ENCODE assay signal across 37 cellular contexts in the genomic region with DNA sequence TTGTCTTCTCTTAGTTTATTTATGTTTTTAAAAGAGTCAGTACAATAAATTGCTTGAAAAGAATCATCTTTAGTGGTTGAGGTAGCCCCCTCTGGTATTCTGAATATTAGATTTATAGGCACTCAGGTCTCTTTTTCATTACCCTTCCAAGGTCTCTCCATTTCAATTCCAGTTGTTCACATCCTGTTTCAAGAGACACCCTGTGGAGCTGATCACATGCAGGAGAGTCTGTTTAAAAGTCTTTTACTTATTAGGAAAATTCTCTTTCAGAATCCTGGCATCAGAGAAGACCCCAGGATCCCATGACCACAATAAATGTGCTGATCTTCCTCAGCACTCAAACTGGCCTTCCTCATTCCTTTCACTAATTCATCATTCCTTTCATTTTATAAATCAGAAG.
"Had no signal": no experiment of that assay in that cellular context is flagged by ENCODE, and none has a peak within 500 bp of the region (broad histone marks: within the 10 kb centered on the region; RNA-seq: fewer than 3 reads in every experiment).

No MANE protein-coding gene starts in this region.

- H3K4me1 Mint-ChIP-seq: activated CD4-positive, alpha-beta memory T cell treated with anti-CD3 and anti-CD28 coated beads, Interleukin-2, amount 10 ng/mL, durations not matched to agents 7 days and 5 days; activated CD8-positive, alpha-beta memory T cell treated with anti-CD3 and anti-CD28 coated beads, Interleukin-2, amount 10 ng/mL, durations not matched to agents 7 days and 5 days; activated naive CD4-positive, alpha-beta T cell treated with anti-CD3 and anti-CD28 coated beads, Interleukin-2, amount 50 U/mL, for 24 hours; activated naive CD8-positive, alpha-beta T cell treated with anti-CD3 and anti-CD28 coated beads, Interleukin-2, amount 10 ng/mL, durations not matched to agents 7 days and 5 days; activated T-helper 17 cell treated with anti-CD3 and anti-CD28 coated beads, Interleukin-2, amount 50 U/mL, for 72 hours; brain had no signal

- H3K27me3 Mint-ChIP-seq: activated CD4-positive, alpha-beta memory T cell treated with anti-CD3 and anti-CD28 coated beads, Interleukin-2, amount 10 ng/mL, durations not matched to agents 7 days and 5 days; activated CD8-positive, alpha-beta memory T cell treated with anti-CD3 and anti-CD28 coated beads, Interleukin-2, amount 10 ng/mL, durations not matched to agents 7 days and 5 days; activated naive CD4-positive, alpha-beta T cell treated with anti-CD3 and anti-CD28 coated beads, Interleukin-2, amount 50 U/mL, for 24 hours; activated naive CD8-positive, alpha-beta T cell treated with anti-CD3 and anti-CD28 coated beads, Interleukin-2, amount 10 ng/mL, durations not matched to agents 7 days and 5 days; activated T-helper 17 cell treated with anti-CD3 and anti-CD28 coated beads, Interleukin-2, amount 50 U/mL, for 72 hours; brain had no signal

- H3K36me3 Mint-ChIP-seq: activated CD8-positive, alpha-beta memory T cell treated with anti-CD3 and anti-CD28 coated beads, Interleukin-2, amount 10 ng/mL, durations not matched to agents 7 days and 5 days; activated naive CD4-positive, alpha-beta T cell treated with anti-CD3 and anti-CD28 coated beads, Interleukin-2, amount 50 U/mL, for 24 hours; activated naive CD8-positive, alpha-beta T cell treated with anti-CD3 and anti-CD28 coated beads, Interleukin-2, amount 10 ng/mL, durations not matched to agents 7 days and 5 days had no signal

- H3K4me3 ChIP-seq: ascending aorta, K562, Peyer's patch had no signal

- H3K27ac ChIP-seq: ascending aorta, Peyer's patch, WERI-Rb-1 had no signal

- ATAC-seq: activated CD8-positive, alpha-beta memory T cell treated with anti-CD3 and anti-CD28 coated beads, Interleukin-2, amount 10 ng/mL, durations not matched to agents 7 days and 5 days; activated T-cell treated with anti-CD3 and anti-CD28 coated beads, Interleukin-2, amount 50 U/mL, for 72 hours; activated T-helper 17 cell treated with anti-CD3 and anti-CD28 coated beads, Interleukin-2, amount 50 U/mL, for 72 hours; K562; Right ventricle myocardium inferior had no signal

- H3K27me3 ChIP-seq: ascending aorta, Peyer's patch had no signal

- H3K36me3 ChIP-seq: ascending aorta, Peyer's patch, WERI-Rb-1 had no signal

- H3K9me3 ChIP-seq: ascending aorta, Peyer's patch had no signal

- DNase-seq: activated CD4-positive, alpha-beta memory T cell treated with anti-CD3 and anti-CD28 coated beads, Interleukin-2, amount 10 ng/mL, durations not matched to agents 7 days and 5 days; activated CD4-positive, alpha-beta T cell treated with anti-CD3 and anti-CD28 coated beads for 1 hour; activated CD4-positive, alpha-beta T cell treated with anti-CD3 and anti-CD28 coated beads for 48 hours; activated CD4-positive, CD25-positive, alpha-beta regulatory T cell; activated CD8-positive, alpha-beta memory T cell treated with anti-CD3 and anti-CD28 coated beads for 24 hours; activated CD8-positive, alpha-beta memory T cell treated with anti-CD3 and anti-CD28 coated beads, Interleukin-2, amount 10 ng/mL, durations not matched to agents 7 days and 5 days; activated CD8-positive, alpha-beta memory T cell treated with anti-CD3 and anti-CD28 coated beads, Interleukin-2, amount 50 U/mL, for 48 hours; activated gamma-delta T cell; activated naive CD4-positive, alpha-beta T cell treated with Interleukin-2 at 50 U/mL for 16 hours; activated naive CD8-positive, alpha-beta T cell treated with anti-CD3 and anti-CD28 coated beads, Interleukin-2, amount 10 ng/mL, durations not matched to agents 7 days and 5 days; activated T-cell treated with anti-CD3 and anti-CD28 coated beads, Interleukin-2, amount 50 U/mL, for 72 hours; amygdala; caudate nucleus; cerebellar nuclear complex; NCI-H1092 treated with DMSO at 0.1 percent for 48 hours; NCI-H1417; NCI-H146; NCI-H187; NCI-H2029 treated with DMSO at 0.1 percent for 48 hours; NCI-H2107; NCI-H226; NCI-H446 treated with DMSO at 0.1 percent for 48 hours; NCI-H524; NCI-H69; Peyer's patch; RPMI8226; SIG-M5; SW 1271; T-helper 1 cell; T1000; WERI-Rb-1 had no signal

- H3K4me3 Mint-ChIP-seq: activated CD4-positive, alpha-beta memory T cell treated with anti-CD3 and anti-CD28 coated beads, Interleukin-2, amount 10 ng/mL, durations not matched to agents 7 days and 5 days; activated CD8-positive, alpha-beta memory T cell treated with anti-CD3 and anti-CD28 coated beads, Interleukin-2, amount 10 ng/mL, durations not matched to agents 7 days and 5 days; activated naive CD4-positive, alpha-beta T cell treated with anti-CD3 and anti-CD28 coated beads, Interleukin-2, amount 50 U/mL, for 24 hours; activated naive CD8-positive, alpha-beta T cell treated with anti-CD3 and anti-CD28 coated beads, Interleukin-2, amount 10 ng/mL, durations not matched to agents 7 days and 5 days; activated T-cell treated with anti-CD3 and anti-CD28 coated beads, Interleukin-2, amount 50 U/mL, for 72 hours; activated T-helper 17 cell treated with anti-CD3 and anti-CD28 coated beads, Interleukin-2, amount 50 U/mL, for 72 hours; brain had no signal

- H3K4me1 ChIP-seq: ascending aorta, Peyer's patch had no signal

- H3K9me3 Mint-ChIP-seq: activated naive CD4-positive, alpha-beta T cell treated with anti-CD3 and anti-CD28 coated beads, Interleukin-2, amount 50 U/mL, for 24 hours had no signal
